Comparison of ENCODE assay signal across 8 cellular contexts in the genomic region with DNA sequence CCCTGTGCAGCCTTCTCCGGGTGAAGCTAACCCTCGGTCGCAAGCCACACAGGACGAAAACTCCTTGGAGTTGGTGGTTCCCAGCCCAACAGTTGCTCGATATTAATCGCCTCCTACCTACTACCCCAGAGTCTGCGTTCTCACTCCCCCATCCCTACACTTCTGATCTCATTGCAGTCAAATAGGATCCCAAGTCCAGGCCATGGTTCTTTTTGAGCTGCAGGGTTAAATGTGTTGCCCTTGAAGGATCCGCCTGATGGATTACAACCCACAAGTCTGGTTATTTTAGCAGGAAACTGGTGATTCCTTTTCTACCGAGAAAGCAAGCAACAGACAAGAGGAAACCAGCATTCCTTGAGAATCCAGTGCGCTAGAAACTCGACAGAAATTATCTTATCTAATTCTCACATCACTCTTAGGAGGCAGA. TPM values are rescaled to one million over a fixed set of nuclear protein-coding genes. Genes with fewer than 3 reads are reported as not detected.
A peak's percentile ranks its signal among the peaks of the same experiment; 100 is the strongest.
DNase-seq lines count a peak whose midpoint lies in the region; ATAC-seq lines count a peak whose summit lies in the region.

No MANE protein-coding gene starts in this region.

- peak overlapping the region; percentile 96 for H3K27ac Mint-ChIP-seq in T-helper 1 cell treated with Interleukin-12 subunit alpha and Interleukin-12 subunit beta and Interleukin-4 antibody, amounts not matched to agents 30 μg/mL and 1 μg/mL, for 36 hours
- H3K27ac Mint-ChIP-seq in activated T-helper 17 cell treated with anti-CD3 and anti-CD28 coated beads, Interleukin-2, amount 50 U/mL, for 72 hours = peak overlapping the region; percentile 91
- H3K27ac Mint-ChIP-seq in stimulated activated effector memory CD8-positive, alpha-beta T cell treated with anti-CD3 and anti-CD28 coated beads, Interleukin-12 subunit alpha, Interleukin-12 subunit beta, amount 100 ng/mL, for 72 hours = peak overlapping the region; percentile 87

- peaks cover 41% of the 10 kb centered on the region for H3K4me1 Mint-ChIP-seq in T-helper 1 cell treated with Interleukin-12 subunit alpha and Interleukin-12 subunit beta and Interleukin-4 antibody, amounts not matched to agents 30 μg/mL and 1 μg/mL, for 36 hours (ENCODE audit: low read depth)
- H3K4me1 Mint-ChIP-seq in activated T-helper 17 cell treated with anti-CD3 and anti-CD28 coated beads, Interleukin-2, amount 50 U/mL, for 72 hours = peaks cover 27% of the 10 kb centered on the region
- H3K4me1 Mint-ChIP-seq in stimulated activated effector memory CD8-positive, alpha-beta T cell treated with anti-CD3 and anti-CD28 coated beads, Interleukin-12 subunit alpha, Interleukin-12 subunit beta, amount 100 ng/mL, for 72 hours = peaks cover 49% of the 10 kb centered on the region

- no peaks in the 10 kb centered on the region for H3K9me3 Mint-ChIP-seq in T-helper 1 cell treated with Interleukin-12 subunit alpha and Interleukin-12 subunit beta and Interleukin-4 antibody, amounts not matched to agents 30 μg/mL and 1 μg/mL, for 36 hours
- no peaks in the 10 kb centered on the region for H3K9me3 Mint-ChIP-seq in activated T-helper 17 cell treated with anti-CD3 and anti-CD28 coated beads, Interleukin-2, amount 50 U/mL, for 72 hours
- H3K9me3 Mint-ChIP-seq in stimulated activated effector memory CD8-positive, alpha-beta T cell treated with anti-CD3 and anti-CD28 coated beads, Interleukin-12 subunit alpha, Interleukin-12 subunit beta, amount 100 ng/mL, for 72 hours = no peaks in the 10 kb centered on the region

- H3K4me3 ChIP-seq in iPS-20b (ENCODE audit: low read length) = peak overlapping the region; percentile 80

- no peak overlapping the region for H3K27ac ChIP-seq in iPS-20b (ENCODE audit: low read length)

- no peak for ATAC-seq in activated T-helper 17 cell treated with anti-CD3 and anti-CD28 coated beads, Interleukin-2, amount 50 U/mL, for 72 hours (replicated peaks)
- ATAC-seq in stimulated activated effector memory CD8-positive, alpha-beta T cell treated with anti-CD3 and anti-CD28 coated beads, Interleukin-12 subunit alpha, Interleukin-12 subunit beta, amount 100 ng/mL, for 72 hours = no peak
- no peak for ATAC-seq in GM18519 (IDR thresholded peaks at IDR 0.05; ENCODE audit: low FRiP score, unreplicated experiment)

- peaks cover 78% of the 10 kb centered on the region for H3K27me3 ChIP-seq in iPS-20b (ENCODE audit: insufficient read depth, low read length)

- DNase-seq in T-helper 1 cell = no peak
- no peak for DNase-seq in stimulated activated effector memory CD8-positive, alpha-beta T cell treated with anti-CD3 and anti-CD28 coated beads, Interleukin-12 subunit alpha, Interleukin-12 subunit beta, amount 100 ng/mL, for 72 hours (ENCODE audit: low spot score in 2 of 2)
- DNase-seq in NCI-H2029 (lab: John Stamatoyannopoulos, UW) = no peak
- DNase-seq in NCI-H82 treated with DMSO at 0.1 percent for 48 hours (lab: John Stamatoyannopoulos, UW; ENCODE audit: unreplicated experiment) = no peak

- peaks cover 22% of the 10 kb centered on the region for H3K27me3 Mint-ChIP-seq in T-helper 1 cell treated with Interleukin-12 subunit alpha and Interleukin-12 subunit beta and Interleukin-4 antibody, amounts not matched to agents 30 μg/mL and 1 μg/mL, for 36 hours (ENCODE audit: low read depth)
- no peaks in the 10 kb centered on the region for H3K27me3 Mint-ChIP-seq in activated T-helper 17 cell treated with anti-CD3 and anti-CD28 coated beads, Interleukin-2, amount 50 U/mL, for 72 hours

- no peaks in the 10 kb centered on the region for H3K9me3 ChIP-seq in iPS-20b (ENCODE audit: insufficient read depth, low read depth, low read length)

- H3K36me3 Mint-ChIP-seq in T-helper 1 cell treated with Interleukin-12 subunit alpha and Interleukin-12 subunit beta and Interleukin-4 antibody, amounts not matched to agents 30 μg/mL and 1 μg/mL, for 36 hours (ENCODE audit: low read depth) = peaks cover 17% of the 10 kb centered on the region
- H3K36me3 Mint-ChIP-seq in activated T-helper 17 cell treated with anti-CD3 and anti-CD28 coated beads, Interleukin-2, amount 50 U/mL, for 72 hours (ENCODE audit: low read depth) = no peaks in the 10 kb centered on the region
- peaks cover 17% of the 10 kb centered on the region for H3K36me3 Mint-ChIP-seq in stimulated activated effector memory CD8-positive, alpha-beta T cell treated with anti-CD3 and anti-CD28 coated beads, Interleukin-12 subunit alpha, Interleukin-12 subunit beta, amount 100 ng/mL, for 72 hours

- no peaks in the 10 kb centered on the region for H3K36me3 ChIP-seq in iPS-20b (ENCODE audit: insufficient read depth, low read depth, low read length)

- peaks cover 15% of the 10 kb centered on the region; the same call in 1 of the 2 replicates for H3K4me1 ChIP-seq in iPS-20b (ENCODE audit: insufficient read depth, low read length)

- H3K9ac ChIP-seq in iPS-20b (ENCODE audit: low read depth, low read length) = peak overlapping the region; percentile 63

- H3K4me3 Mint-ChIP-seq in T-helper 1 cell treated with Interleukin-12 subunit alpha and Interleukin-12 subunit beta and Interleukin-4 antibody, amounts not matched to agents 30 μg/mL and 1 μg/mL, for 36 hours = peak overlapping the region; percentile 95
- H3K4me3 Mint-ChIP-seq in activated T-helper 17 cell treated with anti-CD3 and anti-CD28 coated beads, Interleukin-2, amount 50 U/mL, for 72 hours = peak overlapping the region; percentile 89
- H3K4me3 Mint-ChIP-seq in stimulated activated effector memory CD8-positive, alpha-beta T cell treated with anti-CD3 and anti-CD28 coated beads, Interleukin-12 subunit alpha, Interleukin-12 subunit beta, amount 100 ng/mL, for 72 hours = peak overlapping the region; percentile 90

RNA-seq across cellular contexts. Expression of gene NIN, which starts 0.8 kb away (rescaled TPM):
- total RNA-seq in activated T-helper 17 cell treated with anti-CD3 and anti-CD28 coated beads, Interleukin-2, amount 50 U/mL, for 72 hours = 10 to 100 TPM; 25.9 to 42.2 TPM

RNA-seq across cellular contexts. Expression of gene ABHD12B, which starts 40.1 kb away (rescaled TPM):
- total RNA-seq in activated T-helper 17 cell treated with anti-CD3 and anti-CD28 coated beads, Interleukin-2, amount 50 U/mL, for 72 hours = not detected
